Comparison of ENCODE assay signal across 13 cellular contexts in genomic region chr3:155535098-155535497, GRCh38.
"Had no signal": no experiment of that assay in that cellular context is flagged by ENCODE, and none has a peak within 500 bp of the region (broad histone marks: within the 10 kb centered on the region; RNA-seq: fewer than 3 reads in every experiment).

No MANE protein-coding gene starts in this region.

- ATAC-seq: esophagus mucosa; heart right ventricle; left lobe of liver; naive thymus-derived CD8-positive, alpha-beta T cell had no signal

- DNase-seq: dermis blood vessel endothelial cell; heart right ventricle; hypothalamus; kidney glomerular epithelial cell; mammary epithelial cell; naive thymus-derived CD8-positive, alpha-beta T cell; stimulated activated CD4-positive, alpha-beta T cell treated with anti-CD3 and anti-CD28 coated beads, Interleukin-2, amount 100 ng/mL, for 48 hours; stimulated activated naive CD4-positive, alpha-beta T cell treated with Interleukin-2 at 50 U/mL for 16 hours; trophoblast cell had no signal

- H3K4me3 Mint-ChIP-seq: naive thymus-derived CD8-positive, alpha-beta T cell had no signal

- H3K27me3 ChIP-seq: heart right ventricle, right atrium auricular region had no signal

- H3K4me3 ChIP-seq: heart right ventricle, right atrium auricular region, smooth muscle cell had no signal

- H3K4me2 ChIP-seq: smooth muscle cell had no signal

- H3K36me3 ChIP-seq: heart right ventricle, right atrium auricular region had no signal

- H3K27ac Mint-ChIP-seq: naive thymus-derived CD8-positive, alpha-beta T cell had no signal

- H3K4me1 ChIP-seq: heart right ventricle, right atrium auricular region had no signal

- H3K27ac ChIP-seq: heart right ventricle, right atrium auricular region had no signal
